ENCODE assay signal across 7 cellular contexts in genomic region chr5:68288756-68289134, GRCh38.
DNase-seq lines count a peak whose midpoint lies in the region; ATAC-seq and TF ChIP-seq lines count a peak whose summit lies in the region.

No MANE protein-coding gene starts in this region.

- no peaks in the 10 kb centered on the region for H3K9me3 ChIP-seq in neutrophil

- H3K4me3 ChIP-seq in fibroblast of mammary gland (ENCODE audit: control insufficient read depth, low read depth, low read length) = peak overlapping the region; percentile 56
- H3K4me3 ChIP-seq in neutrophil (ENCODE audit: low read depth in 1 of 2, low read length in 1 of 2) = peak overlapping the region; percentile 37 to 54

- peaks cover 36% of the 10 kb centered on the region for H3K36me3 ChIP-seq in neutrophil

- H3K27me3 ChIP-seq in neutrophil = no peaks in the 10 kb centered on the region

- H3K27ac Mint-ChIP-seq in T-cell = peak overlapping the region; percentile 92 to 96

- peaks cover 14 to 27% of the 10 kb centered on the region in 2 experiments for H3K4me1 ChIP-seq in neutrophil (ENCODE audit: control insufficient read depth in 1 of 2, insufficient read depth in 1 of 2, low read depth in 1 of 2, low read length in 1 of 2)

- no peak for TF ChIP-seq CTCF in fibroblast of mammary gland (conservative IDR thresholded peaks at IDR 0.05; ENCODE audit: control insufficient read depth, insufficient read depth, low read depth, low read length)
- no peak for TF ChIP-seq CTCF in neutrophil (IDR thresholded peaks at IDR 0.05)

- peak; percentile 15 for ATAC-seq in GM18867 (IDR thresholded peaks at IDR 0.05; ENCODE audit: unreplicated experiment)
- peak; percentile 4 for ATAC-seq in HG02840 (IDR thresholded peaks at IDR 0.05; ENCODE audit: low FRiP score, unreplicated experiment)
- ATAC-seq in T-cell (replicated peaks in 1 of 4) = peak in 1 of 4 experiments; percentile 15

- no peak for DNase-seq in T-cell
- DNase-seq in fibroblast of mammary gland (ENCODE audit: low read depth) = no peak
- DNase-seq in superior temporal gyrus (ENCODE audit: extremely low spot score) = no peak
- no peak for DNase-seq in NCI-H510A (lab: John Stamatoyannopoulos, UW)

- POLR2A ChIA-PET in T-cell (lab: Charles Lee) = interaction anchor here in 1 of 2 donors (0.6 to 1.0 kb wide), 2 partner anchors 464 to 791 kb away, joined by 3 read pairs; no protein-coding TSS in a partner anchor

- peak overlapping the region; percentile 85 to 90 (median 88) for H3K4me3 Mint-ChIP-seq in T-cell

- no peaks in the 10 kb centered on the region for H3K9me3 Mint-ChIP-seq in T-cell

- H3K36me3 Mint-ChIP-seq in T-cell = peaks cover 32% of the 10 kb centered on the region

- no peaks in the 10 kb centered on the region for H3K27me3 Mint-ChIP-seq in T-cell

- H3K4me1 Mint-ChIP-seq in T-cell = peaks cover 83 to 85% (median 85%) of the 10 kb centered on the region in 3 donors

- CTCF ChIA-PET in T-cell (lab: Charles Lee) = interaction anchor here (0.8 to 3.5 kb wide), 7 partner anchors 9 to 173 kb away, joined by 3 to 57 read pairs (median 4); no protein-coding TSS in a partner anchor

- H3K27ac ChIP-seq in neutrophil = no peak overlapping the region
